ENCODE assay signal across 19 cellular contexts in the genomic region with DNA sequence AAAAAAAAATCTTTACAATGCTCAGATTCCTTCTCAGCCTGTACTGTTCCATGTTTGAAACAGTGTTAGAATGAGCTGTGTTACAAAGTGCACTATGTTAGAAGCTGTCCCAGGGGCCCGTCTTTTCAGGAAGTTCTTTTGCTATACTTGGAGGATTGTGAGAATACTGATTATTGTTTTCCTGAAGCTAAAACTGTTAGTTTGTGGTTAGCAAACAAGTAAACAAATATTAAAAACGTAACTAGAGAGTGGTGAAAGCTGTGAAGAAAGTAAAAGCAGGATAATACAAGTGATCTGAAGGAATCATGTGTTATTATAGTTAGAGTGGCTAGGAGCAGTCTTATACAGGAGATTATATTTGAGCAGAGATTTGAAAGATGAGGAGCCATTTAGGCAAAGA. TPM values are rescaled to one million over a fixed set of nuclear protein-coding genes. Genes with fewer than 3 reads are reported as not detected.
DNase-seq lines count a peak whose midpoint lies in the region; ATAC-seq and TF ChIP-seq lines count a peak whose summit lies in the region.
"Had no signal": no experiment of that assay in that cellular context is flagged by ENCODE, and none has a peak within 500 bp of the region (broad histone marks: within the 10 kb centered on the region; RNA-seq: fewer than 3 reads in every experiment).

No MANE protein-coding gene starts in this region.

- H3K4me1 ChIP-seq in skeletal muscle tissue (ENCODE audit: control insufficient read depth in 3 of 3, insufficient read depth in 3 of 3, low read length in 3 of 3): peaks cover 0 to 16% (median 13%) of the 10 kb centered on the region in 3 donors
- H3K4me1 ChIP-seq: right lobe of liver, SJCRH30 had no signal

- H3K36me3 ChIP-seq in skeletal muscle tissue (ENCODE audit: control insufficient read depth in 3 of 3, insufficient read depth in 3 of 3, low read length in 3 of 3): peaks cover 0 to 3% (median 0%) of the 10 kb centered on the region in 3 donors
- H3K36me3 ChIP-seq: neutrophil, right lobe of liver, SJCRH30 had no signal

- H3K27me3 ChIP-seq in skeletal muscle tissue (ENCODE audit: control insufficient read depth in 3 of 3, insufficient read depth in 3 of 3, low read length in 3 of 3): no peaks in the 10 kb centered on the region
- H3K27me3 ChIP-seq: foreskin keratinocyte, neutrophil, right lobe of liver, SJCRH30 had no signal

- no peaks in the 10 kb centered on the region for H3K9me3 ChIP-seq in skeletal muscle tissue (ENCODE audit: control insufficient read depth in 3 of 3, low read length in 3 of 3)
- H3K9me3 ChIP-seq: neutrophil, right lobe of liver, SJCRH30 had no signal

- peaks cover 75% of the 10 kb centered on the region for H3K36me3 Mint-ChIP-seq in brain

- H3K27ac Mint-ChIP-seq in brain: peak overlapping the region in 3 of 5 experiments; percentile 15 to 53 (median 46)
- H3K27ac Mint-ChIP-seq: activated T-helper 17 cell treated with anti-CD3 and anti-CD28 coated beads, Interleukin-2, amount 50 U/mL, for 72 hours; T-helper 2 cell treated with Interferon-gamma antibody and Interleukin-4, amounts not matched to agents 5 μg/mL and 100 μg/mL, for 36 hours had no signal

- peak overlapping the region; percentile 12 for H3K27ac ChIP-seq in skeletal muscle tissue (ENCODE audit: low read depth, low read length)
- H3K27ac ChIP-seq: foreskin keratinocyte, neutrophil, right lobe of liver, SJCRH30 had no signal

- H3K4me3 ChIP-seq in skeletal muscle tissue (ENCODE audit: low read length in 3 of 3): no peak overlapping the region
- H3K4me3 ChIP-seq: right lobe of liver, SJCRH30 had no signal

- H3K4me3 Mint-ChIP-seq in brain: no peak overlapping the region
- H3K4me3 Mint-ChIP-seq: activated T-helper 17 cell treated with anti-CD3 and anti-CD28 coated beads, Interleukin-2, amount 50 U/mL, for 72 hours; T-helper 2 cell treated with Interferon-gamma antibody and Interleukin-4, amounts not matched to agents 5 μg/mL and 100 μg/mL, for 36 hours had no signal

- peak overlapping the region in 1 of 3 donors; percentile 2 for H3K9ac ChIP-seq in skeletal muscle tissue (ENCODE audit: low read depth in 1 of 3, low read length in 3 of 3)

- no peak for DNase-seq in stimulated activated naive CD8-positive, alpha-beta T cell treated with anti-CD3 and anti-CD28 coated beads, Interleukin-15, Interleukin-2, amounts not matched to agents 100 U/mL and 50 U/mL, for 24 hours
- DNase-seq in SW480 (ENCODE audit: low spot score): no peak
- no peak for DNase-seq in UCSD-AML1 (lab: John Stamatoyannopoulos, UW; ENCODE audit: unreplicated experiment)
- DNase-seq in activated CD4-positive, alpha-beta T cell treated with anti-CD3 and anti-CD28 coated beads, Interleukin-2, amount 50 U/mL, for 48 hours: no peak
- DNase-seq: amygdala; cerebellar nuclear complex; foreskin keratinocyte; left colon; NCI-H2029 treated with DMSO at 0.1 percent for 48 hours; right lobe of liver; SJCRH30; stimulated activated CD4-positive, alpha-beta T cell treated with anti-CD3 and anti-CD28 coated beads, Interleukin-2, amount 100 ng/mL, for 24 hours had no signal

- ATAC-seq in GM19043 (IDR thresholded peaks at IDR 0.05; ENCODE audit: low read depth, unreplicated experiment) (peak; percentile 62), HG02610 (IDR thresholded peaks at IDR 0.05; ENCODE audit: unreplicated experiment) (peak; percentile 61)
- ATAC-seq in stimulated activated naive CD8-positive, alpha-beta T cell treated with anti-CD3 and anti-CD28 coated beads, Interleukin-15, Interleukin-2, amounts not matched to agents 100 U/mL and 50 U/mL, for 24 hours: no peak
- ATAC-seq: activated T-helper 17 cell treated with anti-CD3 and anti-CD28 coated beads, Interleukin-2, amount 50 U/mL, for 72 hours; foreskin keratinocyte; left colon; right lobe of liver had no signal

- H3K4me1 Mint-ChIP-seq in brain: peaks cover 38% of the 10 kb centered on the region

- H3K27me3 Mint-ChIP-seq in brain: no peaks in the 10 kb centered on the region
- H3K27me3 Mint-ChIP-seq: activated T-helper 17 cell treated with anti-CD3 and anti-CD28 coated beads, Interleukin-2, amount 50 U/mL, for 72 hours had no signal

- no peak for TF ChIP-seq CTCF in brain (conservative IDR thresholded peaks at IDR 0.05)

- no peaks in the 10 kb centered on the region for H3K9me3 Mint-ChIP-seq in brain
- H3K9me3 Mint-ChIP-seq: activated T-helper 17 cell treated with anti-CD3 and anti-CD28 coated beads, Interleukin-2, amount 50 U/mL, for 72 hours; T-helper 2 cell treated with Interferon-gamma antibody and Interleukin-4, amounts not matched to agents 5 μg/mL and 100 μg/mL, for 36 hours had no signal

RNA-seq across cellular contexts. Expression of gene CAMSAP2, which starts 35.6 kb away (rescaled TPM):
- 10.7 TPM for polyA plus RNA-seq in brain (ENCODE audit: insufficient read depth, low read depth, low replicate concordance)
- total RNA-seq in skeletal muscle tissue: 23.0 TPM
